Comparison of ENCODE assay signal across 8 cellular contexts in genomic region chr4:125741825-125742452, GRCh38.
DNase-seq lines count a peak whose midpoint lies in the region; ATAC-seq and TF ChIP-seq lines count a peak whose summit lies in the region.

No MANE protein-coding gene starts in this region.

- DNase-seq in ACHN (peak; percentile 52), hepatocyte (ENCODE audit: low spot score) (peak; percentile 17)
- no peak for DNase-seq in effector CD4-positive, alpha-beta T cell
- DNase-seq in stimulated activated CD4-positive, alpha-beta T cell treated with anti-CD3 and anti-CD28 coated beads, Interleukin-15, amount 100 ng/mL, for 24 hours: no peak
- DNase-seq in activated T-cell treated with anti-CD3 and anti-CD28 coated beads, Interleukin-2, amount 50 U/mL, for 1 hour: no peak

- H3K9me2 ChIP-seq in SU-DHL-6 (replicated peaks; ENCODE audit: insufficient read depth, low read length): no peaks in the 10 kb centered on the region
- H3K9me2 ChIP-seq in hepatocyte (replicated peaks; ENCODE audit: insufficient read depth): no peaks in the 10 kb centered on the region

- in situ Hi-C loops in ACHN (cut with HindIII; ENCODE audit: low pct_ligation_motif_present, low pct_unique_long_range_greater_than_20kb, low sequenced_read_pairs): no loop called here

- no peaks in the 10 kb centered on the region for H3K79me2 ChIP-seq in SU-DHL-6 (ENCODE audit: insufficient read depth, low read length)
- H3K79me2 ChIP-seq in hepatocyte: no peaks in the 10 kb centered on the region

- no peak overlapping the region for H3K9ac ChIP-seq in SU-DHL-6 (ENCODE audit: low read length)

- no peaks in the 10 kb centered on the region for H3F3A ChIP-seq in SU-DHL-6 (ENCODE audit: insufficient read depth)

- TF ChIP-seq CTCF in SU-DHL-6 (IDR thresholded peaks at IDR 0.05; ENCODE audit: insufficient read depth, low read length, poor library complexity, severe bottlenecking) (peak; percentile 10), hepatocyte (IDR thresholded peaks at IDR 0.05; ENCODE audit: poor library complexity) (peak; percentile 56)

- H4K20me1 ChIP-seq in SU-DHL-6 (ENCODE audit: low read depth, low read length) (no peaks in the 10 kb centered on the region), hepatocyte (ENCODE audit: insufficient read depth, poor library complexity, severe bottlenecking) (no peaks in the 10 kb centered on the region)

- no peak overlapping the region for H2AFZ ChIP-seq in SU-DHL-6 (ENCODE audit: low read depth, low read length, severe bottlenecking)
- H2AFZ ChIP-seq in hepatocyte: no peak overlapping the region

- no peaks in the 10 kb centered on the region for H3K36me3 ChIP-seq in SU-DHL-6 (ENCODE audit: low read length)
- no peaks in the 10 kb centered on the region for H3K36me3 ChIP-seq in hepatocyte (replicated peaks; ENCODE audit: insufficient read depth, low read depth)

- H3K4me3 ChIP-seq in SU-DHL-6 (ENCODE audit: insufficient read depth, low read length, poor library complexity, severe bottlenecking) (no peak overlapping the region), hepatocyte (no peak overlapping the region)

- no peaks in the 10 kb centered on the region for H3K9me3 ChIP-seq in SU-DHL-6 (ENCODE audit: insufficient read depth, low read length)
- no peaks in the 10 kb centered on the region for H3K9me3 ChIP-seq in hepatocyte (ENCODE audit: low read depth)

- peak; percentile 43 for ATAC-seq in GM18909 (IDR thresholded peaks at IDR 0.05; ENCODE audit: poor library complexity, unreplicated experiment)
- no peak for ATAC-seq in GM19467 (IDR thresholded peaks at IDR 0.05; ENCODE audit: unreplicated experiment)

- H3K4me2 ChIP-seq in SU-DHL-6 (ENCODE audit: low read depth, low read length, poor library complexity, severe bottlenecking) (no peak overlapping the region), hepatocyte (no peak overlapping the region)

- no peak overlapping the region for H3K27ac ChIP-seq in SU-DHL-6 (ENCODE audit: low read depth, low read length)
- H3K27ac ChIP-seq in hepatocyte: no peak overlapping the region

- no peaks in the 10 kb centered on the region for H3K4me1 ChIP-seq in hepatocyte (ENCODE audit: insufficient read depth)

- H3K27me3 ChIP-seq in SU-DHL-6 (ENCODE audit: low read length) (no peaks in the 10 kb centered on the region), hepatocyte (no peaks in the 10 kb centered on the region)

- WGBS in hepatocyte (ENCODE audit: low lambda C conversion rate, missing lambda C conversion rate): 86% methylated on average over 8 of the region's 8 CpGs

Comparison
In these comparisons a context has a peak if more than half of its experiments do, and no peak if none do; other contexts are left out.
1. DNase-seq: peak in ACHN (single experiment) and hepatocyte (single experiment); none in effector CD4-positive, alpha-beta T cell (single experiment), stimulated activated CD4-positive, alpha-beta T cell treated with anti-CD3 and anti-CD28 coated beads, Interleukin-15, amount 100 ng/mL, for 24 hours (single experiment) and activated T-cell treated with anti-CD3 and anti-CD28 coated beads, Interleukin-2, amount 50 U/mL, for 1 hour (single experiment).